ENCODE assay signal across 19 cellular contexts in the genomic region with DNA sequence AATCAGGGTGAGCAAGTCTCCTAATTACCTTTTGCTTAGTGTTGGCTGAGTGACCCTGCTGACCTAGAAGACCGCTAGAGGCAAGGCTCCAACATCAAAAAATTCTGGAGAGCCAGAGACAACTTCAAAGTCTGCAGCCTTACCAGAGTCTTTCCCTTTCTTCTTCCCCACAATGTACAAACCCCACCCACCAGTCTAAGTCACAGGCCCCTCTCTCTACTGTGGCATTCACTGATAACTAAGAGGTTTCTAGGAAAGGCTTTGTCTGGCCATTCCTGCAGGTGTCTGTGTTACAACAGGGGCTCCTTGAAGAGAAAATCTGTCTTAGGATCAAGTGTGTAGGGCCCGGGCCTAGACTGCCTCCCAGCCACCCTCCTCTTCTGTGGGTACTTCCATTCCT.
"Had no signal": no experiment of that assay in that cellular context is flagged by ENCODE, and none has a peak within 500 bp of the region (broad histone marks: within the 10 kb centered on the region; RNA-seq: fewer than 3 reads in every experiment).

No MANE protein-coding gene starts in this region.

- H3K9me3 ChIP-seq: MG63, Peyer's patch, SJSA1 had no signal

- H3K4me3 ChIP-seq: MG63, PC-9, Peyer's patch, SJSA1, SK-N-MC had no signal

- H3K27me3 ChIP-seq: MG63, Peyer's patch, SJSA1 had no signal

- H3K27ac ChIP-seq: PC-9, Peyer's patch, SJSA1, SK-N-MC had no signal

- H3K36me3 ChIP-seq: MG63, Peyer's patch, SJSA1 had no signal

- H2AFZ ChIP-seq: PC-9 had no signal

- ATAC-seq: HepG2, Right ventricle myocardium inferior had no signal

- H3K4me1 ChIP-seq: Peyer's patch, SJSA1 had no signal

- H3K4me2 ChIP-seq: PC-9 had no signal

- DNase-seq: IMR-90; Karpas-422; KG1; MG63; NCI-H1417 treated with DMSO at 0.1 percent for 48 hours; NCI-H1694; NCI-H187 treated with DMSO at 0.1 percent for 48 hours; NCI-H2029 treated with DMSO at 0.1 percent for 48 hours; NCI-H345; NCI-H510A treated with DMSO at 0.1 percent for 48 hours; NCI-H526; NK-92 treated with Interleukin-12 subunit alpha and Interleukin-12 subunit beta, amount 100 ng/mL, for 24 hours; PC-9; Peyer's patch; SHP77 treated with DMSO at 0.1 percent for 48 hours had no signal
